Comparison of ENCODE assay signal across 19 cellular contexts in genomic region chr1:116404699-116405098, GRCh38. TPM values are rescaled to one million over a fixed set of nuclear protein-coding genes. Genes with fewer than 3 reads are reported as not detected.
DNase-seq lines count a peak whose midpoint lies in the region; ATAC-seq, FAIRE-seq and TF ChIP-seq lines count a peak whose summit lies in the region.
"Had no signal": no experiment of that assay in that cellular context is flagged by ENCODE, and none has a peak within 500 bp of the region (broad histone marks: within the 10 kb centered on the region; RNA-seq: fewer than 3 reads in every experiment).

No MANE protein-coding gene starts in this region.

- 81% methylated on average over 5 of the region's 5 CpGs for WGBS in K562 (ENCODE audit: insufficient coverage, low coverage, missing lambda C conversion rate)
- WGBS in hepatocyte (ENCODE audit: low lambda C conversion rate, missing lambda C conversion rate): 96% methylated on average over 5 of the region's 5 CpGs

- H3K9me3 ChIP-seq in Caco-2 (no peaks in the 10 kb centered on the region), K562 (replicated peaks; ENCODE audit: control insufficient read depth, insufficient read depth, low read depth, low read length) (no peaks in the 10 kb centered on the region), hepatocyte (ENCODE audit: low read depth) (no peaks in the 10 kb centered on the region)
- H3K9me3 ChIP-seq: A549, BLaER1, sigmoid colon, testis had no signal

- no TSS peak for BruUV-seq in Caco-2 (replicated peaks; lab: Mats Ljungman, UMichigan)
- no TSS peak for BruUV-seq in K562 (replicated peaks; lab: Mats Ljungman, UMichigan)

- H3K79me2 ChIP-seq in K562 (ENCODE audit: control insufficient read depth, insufficient read depth, low read length): no peaks in the 10 kb centered on the region
- H3K79me2 ChIP-seq in hepatocyte: no peaks in the 10 kb centered on the region

- peak overlapping the region in 1 of 2 experiments; percentile 15; a peak in 1 of 4 replicates for H3K9ac ChIP-seq in K562 (ENCODE audit: insufficient read depth in 1 of 2, low read depth in 2 of 2, low read length in 2 of 2)
- H3K9ac ChIP-seq: BLaER1 had no signal

- peak overlapping the region; percentile 76 for H3K27ac Mint-ChIP-seq in activated T-cell treated with anti-CD3 and anti-CD28 coated beads, Interleukin-2, amount 50 U/mL, for 24 hours
- peak overlapping the region; percentile 44 for H3K27ac Mint-ChIP-seq in Caco-2 (ENCODE audit: unreplicated experiment)

- H3K4me2 ChIP-seq in K562 (ENCODE audit: insufficient read depth, low read length) (no peak overlapping the region), hepatocyte (no peak overlapping the region)
- H3K4me2 ChIP-seq: A549, BLaER1 had no signal

- POLR2A ChIA-PET in Caco-2 (lab: Charles Lee): no interaction called here
- POLR2A ChIA-PET in K562 (lab: Yijun Ruan, JAX): interaction anchor here (1.0 to 1.5 kb wide), 3 partner anchors 14 to 29 kb away, joined by 3 to 6 read pairs (median 4); no protein-coding TSS in a partner anchor

- H2AFZ ChIP-seq in K562 (ENCODE audit: low read depth, low read length) (no peak overlapping the region), hepatocyte (no peak overlapping the region)

- no peak overlapping the region for H3K4me3 ChIP-seq in Caco-2 (ENCODE audit: low read depth, low read length)
- no peak overlapping the region for H3K4me3 ChIP-seq in K562
- no peak overlapping the region for H3K4me3 ChIP-seq in hepatocyte
- H3K4me3 ChIP-seq: A549, BLaER1, sigmoid colon, testis had no signal

- H3K9me1 ChIP-seq in K562 (ENCODE audit: control insufficient read depth, insufficient read depth, low read length): no peaks in the 10 kb centered on the region

- no peak overlapping the region for H3K4me3 Mint-ChIP-seq in activated T-cell treated with anti-CD3 and anti-CD28 coated beads, Interleukin-2, amount 50 U/mL, for 24 hours
- no peak overlapping the region for H3K4me3 Mint-ChIP-seq in Caco-2 (ENCODE audit: unreplicated experiment)
- H3K4me3 Mint-ChIP-seq: activated CD4-positive, alpha-beta T cell treated with anti-CD3 and anti-CD28 coated beads, Interleukin-2, amount 10 ng/mL, durations not matched to agents 7 days and 5 days had no signal

- peaks cover 5% of the 10 kb centered on the region; the same call in 1 of the 2 replicates for H3K4me1 ChIP-seq in Caco-2
- peaks cover 23 to 52% of the 10 kb centered on the region in 2 experiments; a peak in 4 of 5 replicates for H3K4me1 ChIP-seq in K562 (replicated peaks in 1 of 2; ENCODE audit: control insufficient read depth in 2 of 2, insufficient read depth in 2 of 2, low read length in 2 of 2)
- no peaks in the 10 kb centered on the region for H3K4me1 ChIP-seq in hepatocyte (ENCODE audit: insufficient read depth)
- H3K4me1 ChIP-seq: A549, BLaER1, sigmoid colon, testis had no signal

- CTCF ChIA-PET in Caco-2 (lab: Charles Lee): no interaction called here
- CTCF ChIA-PET in K562 (lab: Yijun Ruan, JAX; ENCODE audit: low intra/inter-chr PET ratio): no interaction called here

- no peak for TF ChIP-seq RAD21 in K562 (CRISPR knock-in tag; conservative IDR thresholded peaks at IDR 0.05 in 1 of 2, IDR thresholded peaks at IDR 0.05 in 1 of 2)

- peaks cover 39% of the 10 kb centered on the region for H3K4me1 Mint-ChIP-seq in activated T-cell treated with anti-CD3 and anti-CD28 coated beads, Interleukin-2, amount 50 U/mL, for 24 hours (ENCODE audit: low read depth)
- peaks cover 7% of the 10 kb centered on the region for H3K4me1 Mint-ChIP-seq in Caco-2 (ENCODE audit: low read depth, unreplicated experiment)

- no peaks in the 10 kb centered on the region for H3K27me3 Mint-ChIP-seq in activated T-cell treated with anti-CD3 and anti-CD28 coated beads, Interleukin-2, amount 50 U/mL, for 24 hours
- H3K27me3 Mint-ChIP-seq in Caco-2 (ENCODE audit: insufficient read depth, unreplicated experiment): no peaks in the 10 kb centered on the region
- H3K27me3 Mint-ChIP-seq: activated CD4-positive, alpha-beta T cell treated with anti-CD3 and anti-CD28 coated beads, Interleukin-2, amount 10 ng/mL, durations not matched to agents 7 days and 5 days; naive B cell had no signal

- TF ChIP-seq EP300 in K562 (IDR thresholded peaks at IDR 0.05; ENCODE audit: low read length): no peak

- H4K20me1 ChIP-seq in K562 (replicated peaks; ENCODE audit: control insufficient read depth, insufficient read depth, low read length) (no peaks in the 10 kb centered on the region; the same call in 1 of the 2 replicates), hepatocyte (ENCODE audit: insufficient read depth, poor library complexity, severe bottlenecking) (no peaks in the 10 kb centered on the region)

- peaks cover 99% of the 10 kb centered on the region for H3K36me3 Mint-ChIP-seq in activated T-cell treated with anti-CD3 and anti-CD28 coated beads, Interleukin-2, amount 50 U/mL, for 24 hours (ENCODE audit: low read depth)
- peaks cover 82% of the 10 kb centered on the region for H3K36me3 Mint-ChIP-seq in Caco-2 (ENCODE audit: insufficient read depth, unreplicated experiment)

- intact Hi-C loops in Caco-2 (cut with micrococcal nuclease; ENCODE audit: unreplicated experiment): no loop called here
- intact Hi-C loops in K562 (cut with micrococcal nuclease): no loop called here

- no peak for DNase-seq in activated T-cell treated with anti-CD3 and anti-CD28 coated beads, Interleukin-2, amount 50 U/mL, for 24 hours
- no peak for DNase-seq in activated T-cell treated with anti-CD3 and anti-CD28 coated beads, Interleukin-2, amount 50 U/mL, for 48 hours
- no peak for DNase-seq in Caco-2
- DNase-seq in K562 (ENCODE audit: extremely low read depth in 1 of 4, low spot score in 3 of 4): no peak
- DNase-seq in hepatocyte (ENCODE audit: low spot score): no peak
- DNase-seq in T-helper 1 cell: no peak
- DNase-seq in NCI-H2081 (lab: John Stamatoyannopoulos, UW): no peak
- no peak for DNase-seq in NCI-H774 (lab: John Stamatoyannopoulos, UW)
- DNase-seq: activated CD4-positive, alpha-beta T cell treated with anti-CD3 and anti-CD28 coated beads, Interleukin-2, amount 10 ng/mL, durations not matched to agents 7 days and 5 days; DMS 273 treated with DMSO at 0.1 percent for 48 hours; islet precursor cell; mesendoderm; naive B cell; NCI-H524 treated with DMSO at 0.1 percent for 48 hours; SIG-M5; sigmoid colon; testis had no signal

- peaks cover 1% of the 10 kb centered on the region for H3K36me3 ChIP-seq in Caco-2 (ENCODE audit: control insufficient read depth, insufficient read depth, low read length)
- peaks cover 86% of the 10 kb centered on the region for H3K36me3 ChIP-seq in K562 (ENCODE audit: control insufficient read depth, insufficient read depth, low read length)
- no peaks in the 10 kb centered on the region for H3K36me3 ChIP-seq in hepatocyte (replicated peaks; ENCODE audit: insufficient read depth, low read depth)

- no peaks in the 10 kb centered on the region for H3K9me2 ChIP-seq in hepatocyte (replicated peaks; ENCODE audit: insufficient read depth)

- no peak for TF ChIP-seq CTCF in Caco-2 (IDR thresholded peaks at IDR 0.05; ENCODE audit: insufficient read depth in 1 of 2, low read depth in 1 of 2, low read length in 1 of 2, severe bottlenecking in 1 of 2, unreplicated experiment in 1 of 2)
- TF ChIP-seq CTCF in K562 (IDR thresholded peaks at IDR 0.05 in 2 of 3, conservative IDR thresholded peaks at IDR 0.05 in 1 of 3; ENCODE audit: insufficient read depth in 2 of 3, low read depth in 1 of 3, low read length in 3 of 3): no peak
- TF ChIP-seq CTCF in hepatocyte (IDR thresholded peaks at IDR 0.05; ENCODE audit: poor library complexity): no peak

- H3K27ac ChIP-seq in K562 (ENCODE audit: extremely low read depth, low read depth, low read length): no peak overlapping the region; the same call in 2 of the 3 replicates
- peak overlapping the region; percentile 36 for H3K27ac ChIP-seq in hepatocyte
- H3K27ac ChIP-seq: A549, BLaER1, testis had no signal

- no peaks in the 10 kb centered on the region for H3K27me3 ChIP-seq in Caco-2 (replicated peaks; ENCODE audit: control insufficient read depth, insufficient read depth, low read length)
- no peaks in the 10 kb centered on the region for H3K27me3 ChIP-seq in K562 (ENCODE audit: control insufficient read depth in 2 of 2, insufficient read depth in 2 of 2, low read length in 2 of 2)
- no peaks in the 10 kb centered on the region for H3K27me3 ChIP-seq in hepatocyte
- H3K27me3 ChIP-seq: BLaER1, sigmoid colon, testis had no signal

- FAIRE-seq in K562 (lab: Jason Lieb, UNC): no peak
- FAIRE-seq: A549 had no signal

- in situ Hi-C loops in K562 (cut with MboI): no loop called here

- no peak for TF ChIP-seq POLR2A in K562 (conservative IDR thresholded peaks at IDR 0.05)

- no peak for ATAC-seq in K562
- ATAC-seq: A549 had no signal

- no peaks in the 10 kb centered on the region for H3K9me3 Mint-ChIP-seq in activated T-cell treated with anti-CD3 and anti-CD28 coated beads, Interleukin-2, amount 50 U/mL, for 24 hours
- no peaks in the 10 kb centered on the region for H3K9me3 Mint-ChIP-seq in Caco-2 (ENCODE audit: unreplicated experiment)
- H3K9me3 Mint-ChIP-seq: activated CD4-positive, alpha-beta T cell treated with anti-CD3 and anti-CD28 coated beads, Interleukin-2, amount 10 ng/mL, durations not matched to agents 7 days and 5 days; naive B cell had no signal

TF ChIP-seq in K562, 482 proteins besides CTCF, POLR2A, EP300 and RAD21 (continues in another document):
- TF ChIP-seq RBM14 (IDR thresholded peaks at IDR 0.05; ENCODE audit: borderline replicate concordance, insufficient read depth, low read depth, low read length) (no peak), ZNF696 (CRISPR knock-in tag; conservative IDR thresholded peaks at IDR 0.05) (no peak)

RNA-seq across cellular contexts. Expression of gene ATP1A1, which starts 31.7 kb away (rescaled TPM):
- total RNA-seq in Caco-2 (2022) (479 and 508 TPM in 2 replicates), K562 (2014; rRNA removed) (234 and 262 TPM in 2 replicates), K562 (2014; rRNA removed; fragmentation: Illumina TruSeq; extraction: Trizol) (109 and 122 TPM in 2 replicates), K562 (2015; rRNA removed; fragmentation: Illumina TruSeq; extraction: Trizol) (99.3 and 103 TPM in 2 replicates), K562 (2021) (319 and 354 TPM in 2 replicates), hepatocyte (559 and 564 TPM in 2 replicates)
- 725 and 867 TPM in 2 replicates for total RNA-seq in K562 (2011; cell fraction: chromatin; rRNA removed; ENCODE audit: low replicate concordance)
- 1,035 and 1,106 TPM in 2 replicates for total RNA-seq in K562 (2011; cell fraction: nucleolus; rRNA removed)
- 881 and 968 TPM in 2 replicates for total RNA-seq in K562 (2011; cell fraction: nucleoplasm; rRNA removed)
- polyA plus RNA-seq in K562 (2011; rRNA removed) (358 and 513 TPM in 2 replicates), K562 (2014; fragmentation: Illumina TruSeq; extraction: Trizol) (358 and 388 TPM in 2 replicates), K562 (2014; fragmentation: Nextera tagmentation; extraction: Ambion mirVana) (100 to 1,000 TPM; 113 to 135 TPM), K562 (2014; rRNA removed) (261 and 293 TPM in 2 replicates), hepatocyte (412 and 415 TPM in 2 replicates)
- polyA plus RNA-seq in K562 (2011; cell fraction: cytosol; rRNA removed): 378 and 399 TPM in 2 replicates
- polyA plus RNA-seq in K562 (2011; cell fraction: nucleus; rRNA removed): 255 and 257 TPM in 2 replicates
- 185 and 295 TPM in 2 replicates for polyA plus RNA-seq in K562 (2012)
- polyA minus RNA-seq in K562 (2011; rRNA and poly(A)+ RNA removed): 616 and 874 TPM in 2 replicates
- polyA minus RNA-seq in K562 (2011; cell fraction: cytosol; rRNA and poly(A)+ RNA removed): 258 and 300 TPM in 2 replicates
- polyA minus RNA-seq in K562 (2011; cell fraction: nucleus; rRNA and poly(A)+ RNA removed): 138 and 192 TPM in 2 replicates
